Comparison of ENCODE assay signal across 17 cellular contexts in genomic region chr14:52025310-52025709, GRCh38. TPM values are rescaled to one million over a fixed set of nuclear protein-coding genes. Genes with fewer than 3 reads are reported as not detected.
DNase-seq lines count a peak whose midpoint lies in the region; ATAC-seq, FAIRE-seq and TF ChIP-seq lines count a peak whose summit lies in the region.
"Had no signal": no experiment of that assay in that cellular context is flagged by ENCODE, and none has a peak within 500 bp of the region (broad histone marks: within the 10 kb centered on the region; RNA-seq: fewer than 3 reads in every experiment).

No MANE protein-coding gene starts in this region.

- H3K9me3 ChIP-seq in liver (ENCODE audit: control insufficient read depth in 4 of 4, low read length in 3 of 4) = no peaks in the 10 kb centered on the region
- no peaks in the 10 kb centered on the region for H3K9me3 ChIP-seq in HepG2 (ENCODE audit: low read length)

- DNase-seq in HepG2 (ENCODE audit: low spot score) (no peak), dermis blood vessel endothelial cell (peak; percentile 91), kidney epithelial cell (ENCODE audit: low read depth) (peak; percentile 12), hypothalamus (lab: John Stamatoyannopoulos, UW) (no peak), HT-29 (ENCODE audit: low spot score) (no peak)
- DNase-seq: ACHN; activated T-cell treated with anti-CD3 and anti-CD28 coated beads, Interleukin-2, amount 50 U/mL, for 72 hours; naive B cell; NCI-H1694; PC-9; stimulated activated CD4-positive, alpha-beta T cell treated with anti-CD3 and anti-CD28 coated beads, Interleukin-15, amount 100 ng/mL, for 24 hours had no signal

- H3K27me3 ChIP-seq in liver (ENCODE audit: control insufficient read depth in 4 of 4, insufficient read depth in 4 of 4, low read length in 3 of 4) (no peaks in the 10 kb centered on the region), HepG2 (ENCODE audit: control insufficient read depth in 1 of 2, insufficient read depth in 2 of 2, low read length in 2 of 2) (0 out of 5 replicates have a peak, but pooled peaks cover 0 to 3% of the 10 kb centered on the region in 2 experiments), kidney epithelial cell (ENCODE audit: control insufficient read depth, insufficient read depth, low read length) (no peaks in the 10 kb centered on the region)

- CTCF ChIA-PET in HepG2 (lab: Yijun Ruan, JAX; ENCODE audit: low intra/inter-chr PET ratio, low total read pairs) = no interaction called here

- in situ Hi-C loops in HepG2 (cut with HindIII; ENCODE audit: extremely low pct_ligation_motif_present, low pct_unique_long_range_greater_than_20kb) = no loop called here

- H3K9ac ChIP-seq in liver (ENCODE audit: low read depth in 1 of 2, low read length in 2 of 2) (no peak overlapping the region), HepG2 (ENCODE audit: insufficient read depth, low read depth, low read length) (no peak overlapping the region)

- no TSS peak for BruUV-seq in HepG2 (replicated peaks; lab: Mats Ljungman, UMichigan)

- TF ChIP-seq CTCF in liver (IDR thresholded peaks at IDR 0.05; ENCODE audit: low read depth, low read length, missing input control) (no peak), HepG2 (CRISPR knock-in tag; IDR thresholded peaks at IDR 0.05) (no peak), kidney epithelial cell (IDR thresholded peaks at IDR 0.05; ENCODE audit: insufficient read depth, low read length, poor library complexity, severe bottlenecking) (no peak)

- H3K36me3 ChIP-seq in liver (ENCODE audit: control insufficient read depth in 4 of 4, insufficient read depth in 3 of 4, low read depth in 1 of 4, low read length in 3 of 4) (no peaks in the 10 kb centered on the region), HepG2 (replicated peaks in 1 of 2; ENCODE audit: control insufficient read depth in 1 of 2, insufficient read depth in 2 of 2, low read length in 2 of 2) (no peaks in the 10 kb centered on the region), kidney epithelial cell (ENCODE audit: control insufficient read depth, insufficient read depth, low read length) (no peaks in the 10 kb centered on the region)

- no peaks in the 10 kb centered on the region for H4K20me1 ChIP-seq in HepG2 (ENCODE audit: insufficient read depth, low read length)

- no peak overlapping the region for H3K4me3 ChIP-seq in liver (ENCODE audit: low read depth in 1 of 3, low read length in 3 of 3)
- no peak overlapping the region for H3K4me3 ChIP-seq in HepG2 (replicated peaks in 1 of 3; ENCODE audit: insufficient read depth in 1 of 3, low read depth in 2 of 3, low read length in 3 of 3)
- no peak overlapping the region for H3K4me3 ChIP-seq in kidney epithelial cell (ENCODE audit: low read depth, low read length)
- H3K4me3 ChIP-seq: coronary artery, PC-9 had no signal

- no peak for FAIRE-seq in HepG2 (lab: Jason Lieb, UNC)
- FAIRE-seq: G401.6, TTC549 had no signal

- intact Hi-C loops in HepG2 (cut with micrococcal nuclease; ENCODE audit: unreplicated experiment) = no loop called here

- TF ChIP-seq RAD21 in liver (IDR thresholded peaks at IDR 0.05) (no peak), HepG2 (CRISPR knock-in tag; IDR thresholded peaks at IDR 0.05) (no peak)

- TF ChIP-seq POLR2A in HepG2 (IDR thresholded peaks at IDR 0.05; ENCODE audit: insufficient read depth in 1 of 2, low read depth in 2 of 2, low read length in 2 of 2) = no peak

- no peaks in the 10 kb centered on the region for H3K79me2 ChIP-seq in HepG2 (ENCODE audit: insufficient read depth, low read length)

- no peak overlapping the region for H3K4me2 ChIP-seq in HepG2 (ENCODE audit: low read depth, low read length)
- H3K4me2 ChIP-seq: PC-9 had no signal

- H3K27ac ChIP-seq in liver (ENCODE audit: low read depth in 1 of 2, low read length in 2 of 2) (no peak overlapping the region), HepG2 (ENCODE audit: extremely low read length, insufficient read depth, low read length) (no peak overlapping the region)
- H3K27ac ChIP-seq: PC-9 had no signal

- H3K4me1 ChIP-seq in liver (ENCODE audit: control insufficient read depth in 4 of 4, insufficient read depth in 4 of 4, low read length in 3 of 4) (no peaks in the 10 kb centered on the region), HepG2 (ENCODE audit: insufficient read depth, low read length) (no peaks in the 10 kb centered on the region)

- POLR2A ChIA-PET in HepG2 (lab: Yijun Ruan, JAX) = no interaction called here

- no peak for TF ChIP-seq EP300 in HepG2 (IDR thresholded peaks at IDR 0.05; ENCODE audit: low read depth in 2 of 2, low read length in 2 of 2)
- no peak for TF ChIP-seq EP300 in HepG2 (CRISPR knock-in tag; IDR thresholded peaks at IDR 0.05; ENCODE audit: borderline replicate concordance)

- ATAC-seq in HepG2 = no peak
- ATAC-seq in GM18517 (IDR thresholded peaks at IDR 0.05; ENCODE audit: unreplicated experiment) = no peak
- ATAC-seq in GM21390 (IDR thresholded peaks at IDR 0.05; ENCODE audit: unreplicated experiment) = no peak
- ATAC-seq: activated T-cell treated with anti-CD3 and anti-CD28 coated beads, Interleukin-2, amount 50 U/mL, for 72 hours had no signal

- no peak overlapping the region for H2AFZ ChIP-seq in HepG2 (ENCODE audit: low read length)
- H2AFZ ChIP-seq: PC-9 had no signal

TF ChIP-seq in liver, 16 proteins besides CTCF, POLR2A, EP300 and RAD21 (continues in another document):
- no peak for TF ChIP-seq SP1 (IDR thresholded peaks at IDR 0.05)

TF ChIP-seq in HepG2, 621 proteins besides CTCF, POLR2A, EP300 and RAD21 (continues in another document):
- TF ChIP-seq FOSL1 (CRISPR knock-in tag; IDR thresholded peaks at IDR 0.05; ENCODE audit: borderline replicate concordance) = no peak

RNA-seq across cellular contexts. Expression of gene RTRAF, which starts 36.0 kb away (rescaled TPM):
- 100 to 1,000 TPM in 1 of 2 donors, 10 to 100 TPM in 1; 21.6 to 119 TPM for total RNA-seq in liver
- polyA plus RNA-seq in liver = 10 to 100 TPM; 52.5 to 80.6 TPM
- 258 and 374 TPM in 2 replicates for total RNA-seq in HepG2 (2016; rRNA removed; fragmentation: Illumina TruSeq; extraction: Trizol)
- 42.9 and 47.7 TPM in 2 replicates for total RNA-seq in HepG2 (2016; cell fraction: cytosol; rRNA removed; fragmentation: Illumina TruSeq; extraction: Trizol; ENCODE audit: low read depth)
- 255 and 390 TPM in 2 replicates for total RNA-seq in HepG2 (2016; cell fraction: insoluble cytoplasmic fraction; rRNA removed; fragmentation: Illumina TruSeq; extraction: Trizol)
- 101 TPM in 2 replicates for total RNA-seq in HepG2 (2016; cell fraction: membrane; rRNA removed; fragmentation: Illumina TruSeq; extraction: Trizol)
- 105 and 106 TPM in 2 replicates for total RNA-seq in HepG2 (2016; cell fraction: nucleus; rRNA removed; fragmentation: Illumina TruSeq; extraction: Trizol)
- 118 and 137 TPM in 2 replicates for polyA plus RNA-seq in HepG2 (2011; rRNA removed)
- polyA plus RNA-seq in HepG2 (2011; cell fraction: cytosol; rRNA removed) = 25.5 and 41.9 TPM in 2 replicates
- 11.4 and 17.2 TPM in 2 replicates for polyA plus RNA-seq in HepG2 (2011; cell fraction: nucleus; rRNA removed)
- 154 and 171 TPM in 2 replicates for polyA plus RNA-seq in HepG2 (2012)
- 42.7 and 48.8 TPM in 2 replicates for polyA plus RNA-seq in HepG2 (2016; cell fraction: cytosol; fragmentation: Illumina TruSeq; extraction: Trizol; ENCODE audit: low read depth)
- polyA plus RNA-seq in HepG2 (2016; cell fraction: insoluble cytoplasmic fraction; fragmentation: Illumina TruSeq; extraction: Trizol; ENCODE audit: low read depth) = 390 and 432 TPM in 2 replicates
- polyA plus RNA-seq in HepG2 (2016; cell fraction: membrane; fragmentation: Illumina TruSeq; extraction: Trizol; ENCODE audit: low read depth) = 75.4 and 87.3 TPM in 2 replicates
- 144 and 145 TPM in 2 replicates for polyA plus RNA-seq in HepG2 (2016; cell fraction: nucleus; fragmentation: Illumina TruSeq; extraction: Trizol; ENCODE audit: insufficient read depth, low read depth)
- 32.5 and 95.8 TPM in 2 replicates for polyA minus RNA-seq in HepG2 (2011; rRNA and poly(A)+ RNA removed; ENCODE audit: low replicate concordance)
- polyA minus RNA-seq in HepG2 (2011; cell fraction: cytosol; rRNA and poly(A)+ RNA removed) = 80.3 and 89.3 TPM in 2 replicates
- 53.6 and 57.8 TPM in 2 replicates for polyA minus RNA-seq in HepG2 (2011; cell fraction: nucleus; rRNA and poly(A)+ RNA removed)
- 81.3 and 169 TPM in 2 replicates for total RNA-seq in dermis blood vessel endothelial cell
- total RNA-seq in kidney epithelial cell = 108 and 119 TPM in 2 replicates
- total RNA-seq in HT-29 (2014; rRNA removed; shearing (Covaris generic)) = 72.9 and 112 TPM in 2 replicates

RNA-seq across cellular contexts. Expression of gene NID2, which starts 43.5 kb away (rescaled TPM):
- total RNA-seq in liver (10 to 100 TPM; 15.4 to 23.3 TPM), HepG2 (2016; rRNA removed; fragmentation: Illumina TruSeq; extraction: Trizol) (not detected in 2 replicates), dermis blood vessel endothelial cell (19.6 and 39.2 TPM in 2 replicates), kidney epithelial cell (5.4 and 8.1 TPM in 2 replicates)
- polyA plus RNA-seq in liver (1 to 10 TPM; 2.3 to 4.7 TPM), HepG2 (2011; rRNA removed) (0.11 TPM in 1 of 2 replicates, not detected in the other)
- not detected in 2 replicates for total RNA-seq in HepG2 (2016; cell fraction: cytosol; rRNA removed; fragmentation: Illumina TruSeq; extraction: Trizol; ENCODE audit: low read depth)
- total RNA-seq in HepG2 (2016; cell fraction: insoluble cytoplasmic fraction; rRNA removed; fragmentation: Illumina TruSeq; extraction: Trizol) = 0.02 TPM in 1 of 2 replicates, not detected in the other
- total RNA-seq in HepG2 (2016; cell fraction: membrane; rRNA removed; fragmentation: Illumina TruSeq; extraction: Trizol) = not detected in 2 replicates
- total RNA-seq in HepG2 (2016; cell fraction: nucleus; rRNA removed; fragmentation: Illumina TruSeq; extraction: Trizol) = not detected in 2 replicates
- not detected in 2 replicates for polyA plus RNA-seq in HepG2 (2011; cell fraction: cytosol; rRNA removed)
- polyA plus RNA-seq in HepG2 (2011; cell fraction: nucleus; rRNA removed) = 0.05 TPM in 1 of 2 replicates, not detected in the other
- 0.20 TPM in 1 of 2 replicates, not detected in the other for polyA plus RNA-seq in HepG2 (2012)
- not detected in 2 replicates for polyA plus RNA-seq in HepG2 (2016; cell fraction: cytosol; fragmentation: Illumina TruSeq; extraction: Trizol; ENCODE audit: low read depth)
- not detected in 2 replicates for polyA plus RNA-seq in HepG2 (2016; cell fraction: insoluble cytoplasmic fraction; fragmentation: Illumina TruSeq; extraction: Trizol; ENCODE audit: low read depth)
- not detected in 2 replicates for polyA plus RNA-seq in HepG2 (2016; cell fraction: membrane; fragmentation: Illumina TruSeq; extraction: Trizol; ENCODE audit: low read depth)
- polyA plus RNA-seq in HepG2 (2016; cell fraction: nucleus; fragmentation: Illumina TruSeq; extraction: Trizol; ENCODE audit: insufficient read depth, low read depth) = not detected in 2 replicates
- polyA minus RNA-seq in HepG2 (2011; rRNA and poly(A)+ RNA removed; ENCODE audit: low replicate concordance) = 0.10 and 7.0 TPM in 2 replicates
- not detected in 2 replicates for polyA minus RNA-seq in HepG2 (2011; cell fraction: cytosol; rRNA and poly(A)+ RNA removed)
- polyA minus RNA-seq in HepG2 (2011; cell fraction: nucleus; rRNA and poly(A)+ RNA removed) = not detected in 2 replicates
- total RNA-seq in HT-29 (2014; rRNA removed; shearing (Covaris generic)) = 0.23 and 0.31 TPM in 2 replicates

Comparison
In these comparisons a context has a peak if more than half of its experiments do, and no peak if none do; other contexts are left out.
1. DNase-seq: peak in dermis blood vessel endothelial cell (single experiment) and kidney epithelial cell (single experiment); none in HepG2 (single experiment), hypothalamus (0 of 51) and HT-29 (single experiment).